In genomic region chr14:96106891-96107290, GRCh38 we compare ENCODE assay signal across 20 cellular contexts.
"Had no signal": no experiment of that assay in that cellular context is flagged by ENCODE, and none has a peak within 500 bp of the region (broad histone marks: within the 10 kb centered on the region; RNA-seq: fewer than 3 reads in every experiment).

No MANE protein-coding gene starts in this region.

- H3K36me3 ChIP-seq: gastrocnemius medialis, lower lobe of right lung, neural progenitor cell, prostate gland, spleen, thoracic aorta, tibial nerve had no signal

- H3K27ac ChIP-seq: dorsolateral prefrontal cortex, gastrocnemius medialis, lower lobe of right lung, neural progenitor cell, parathyroid adenoma, prostate gland, skin epidermis, spleen, thoracic aorta had no signal

- DNase-seq: dorsolateral prefrontal cortex; effector CD4-positive, alpha-beta T cell; foreskin fibroblast; gastrocnemius medialis; head of caudate nucleus; left ventricle myocardium superior; lower lobe of right lung; mucosa of descending colon; naive thymus-derived CD4-positive, alpha-beta T cell; right cardiac atrium; spleen; stimulated activated CD4-positive, alpha-beta T cell treated with anti-CD3 and anti-CD28 coated beads, Interleukin-4, amount 100 ng/mL, for 4 hours; stimulated activated naive CD8-positive, alpha-beta T cell treated with anti-CD3 and anti-CD28 coated beads, Interleukin-15, Interleukin-2, amounts not matched to agents 100 U/mL and 50 U/mL, for 24 hours had no signal

- H3K9ac ChIP-seq: neural progenitor cell, parathyroid adenoma had no signal

- H3K9me3 ChIP-seq: gastrocnemius medialis, lower lobe of right lung, mucosa of descending colon, prostate gland, spleen, thoracic aorta had no signal

- H3K4me1 ChIP-seq: gastrocnemius medialis, lower lobe of right lung, neural progenitor cell, parathyroid adenoma, prostate gland, spleen had no signal

- ATAC-seq: gastrocnemius medialis; left ventricle myocardium superior; naive thymus-derived CD4-positive, alpha-beta T cell; right cardiac atrium; stimulated activated memory B cell treated with anti-CD40 and anti-IgM and Interleukin-4, amounts not matched to agents 10 μg/mL and 1 μg/mL and 100 μg/mL, for 72 hours; stimulated activated naive CD8-positive, alpha-beta T cell treated with anti-CD3 and anti-CD28 coated beads, Interleukin-15, Interleukin-2, amounts not matched to agents 100 U/mL and 50 U/mL, for 24 hours had no signal

- H3K4me3 ChIP-seq: dorsolateral prefrontal cortex, gastrocnemius medialis, lower lobe of right lung, mucosa of descending colon, neural progenitor cell, prostate gland, skin epidermis, spleen, thoracic aorta, tibial nerve had no signal

- H3K27me3 ChIP-seq: neural progenitor cell, tibial nerve had no signal
